In genomic region chr20:35463455-35464300, GRCh38 we compare ENCODE assay signal across 8 cellular contexts. TPM values are rescaled to one million over a fixed set of nuclear protein-coding genes. Genes with fewer than 3 reads are reported as not detected.
DNase-seq lines count a peak whose midpoint lies in the region; ATAC-seq and TF ChIP-seq lines count a peak whose summit lies in the region.

No MANE protein-coding gene starts in this region.

- no peak overlapping the region for H3K4me3 Mint-ChIP-seq in activated CD4-positive, alpha-beta T cell treated with anti-CD3 and anti-CD28 coated beads for 36 hours
- H3K4me3 Mint-ChIP-seq in stimulated activated memory B cell treated with anti-CD40 and anti-IgM and Interleukin-4, amounts not matched to agents 10 μg/mL and 1 μg/mL and 100 μg/mL, for 72 hours, result no peak overlapping the region

- CTCF ChIA-PET in HCT116 (lab: Charles Lee), result interaction anchor here (0.6 to 1.6 kb wide), 10 partner anchors 9 to 529 kb away, joined by 3 to 9 read pairs (median 3); partner anchors contain the start of gene CEP250
- CTCF ChIA-PET in activated CD4-positive, alpha-beta T cell treated with anti-CD3 and anti-CD28 coated beads for 36 hours (lab: Charles Lee), result interaction anchor here (0.6 to 4.6 kb wide), 22 partner anchors 10 to 808 kb away, joined by 3 to 37 read pairs (median 3); partner anchors contain the start of gene CEP250

- RAD21 ChIA-PET in HCT116 (lab: Charles Lee; ENCODE audit: low non-redundant PET in 1 of 2, low total read pairs in 2 of 2, uncharacterized antibody in 2 of 2, unreplicated experiment in 2 of 2), result no interaction called here

- POLR2A ChIA-PET in HCT116 (lab: Charles Lee), result no interaction called here
- POLR2A ChIA-PET in activated CD4-positive, alpha-beta T cell treated with anti-CD3 and anti-CD28 coated beads for 36 hours (lab: Charles Lee), result no interaction called here

- no peak overlapping the region for H2AFZ ChIP-seq in HCT116 (ENCODE audit: low read depth, low read length, poor library complexity, severe bottlenecking)

- peaks cover 21 to 22% of the 10 kb centered on the region in 2 experiments for H3K4me1 ChIP-seq in HCT116 (ENCODE audit: control insufficient read depth in 1 of 2, insufficient read depth in 2 of 2, low read length in 2 of 2)

- no peaks in the 10 kb centered on the region for H3K4me1 Mint-ChIP-seq in activated CD4-positive, alpha-beta T cell treated with anti-CD3 and anti-CD28 coated beads for 36 hours
- peaks cover 13% of the 10 kb centered on the region for H3K4me1 Mint-ChIP-seq in stimulated activated memory B cell treated with anti-CD40 and anti-IgM and Interleukin-4, amounts not matched to agents 10 μg/mL and 1 μg/mL and 100 μg/mL, for 72 hours

- H3K9me2 ChIP-seq in HCT116 (ENCODE audit: insufficient read depth), result no peaks in the 10 kb centered on the region

- no peak overlapping the region for H3K4me3 ChIP-seq in HCT116 (replicated peaks in 1 of 2; ENCODE audit: low read depth in 1 of 2, low read length in 2 of 2)

- no peaks in the 10 kb centered on the region for H3K9me3 ChIP-seq in HCT116 (ENCODE audit: control insufficient read depth in 1 of 2, insufficient read depth in 1 of 2, low read depth in 1 of 2, low read length in 2 of 2)

- no peak overlapping the region for H3K4me2 ChIP-seq in HCT116 (ENCODE audit: low read length)

- ATAC-seq in HCT116 (peak; percentile 87), HG03439 (IDR thresholded peaks at IDR 0.05; ENCODE audit: unreplicated experiment) (no peak)
- ATAC-seq in activated CD4-positive, alpha-beta T cell treated with anti-CD3 and anti-CD28 coated beads for 36 hours, result peak; percentile 90
- peak; percentile 77 for ATAC-seq in stimulated activated memory B cell treated with anti-CD40 and anti-IgM and Interleukin-4, amounts not matched to agents 10 μg/mL and 1 μg/mL and 100 μg/mL, for 72 hours

- no peaks in the 10 kb centered on the region for H4K20me1 ChIP-seq in HCT116 (ENCODE audit: insufficient read depth)

- TF ChIP-seq RAD21 in HCT116 (IDR thresholded peaks at IDR 0.05; ENCODE audit: low read depth), result peak; percentile 77

- no peak overlapping the region for H3K9ac ChIP-seq in HCT116 (ENCODE audit: low read length)

- no peaks in the 10 kb centered on the region for H3K9me3 Mint-ChIP-seq in activated CD4-positive, alpha-beta T cell treated with anti-CD3 and anti-CD28 coated beads for 36 hours (ENCODE audit: low read depth)
- H3K9me3 Mint-ChIP-seq in stimulated activated memory B cell treated with anti-CD40 and anti-IgM and Interleukin-4, amounts not matched to agents 10 μg/mL and 1 μg/mL and 100 μg/mL, for 72 hours, result no peaks in the 10 kb centered on the region

- H3K27me3 Mint-ChIP-seq in activated CD4-positive, alpha-beta T cell treated with anti-CD3 and anti-CD28 coated beads for 36 hours, result no peaks in the 10 kb centered on the region
- H3K27me3 Mint-ChIP-seq in stimulated activated memory B cell treated with anti-CD40 and anti-IgM and Interleukin-4, amounts not matched to agents 10 μg/mL and 1 μg/mL and 100 μg/mL, for 72 hours, result no peaks in the 10 kb centered on the region

- intact Hi-C loops in HCT116 (cut with micrococcal nuclease), result loop anchor here (1.0 to 5.0 kb wide), 2 partner anchors 60 to 419 kb away; no protein-coding TSS in a partner anchor
- intact Hi-C loops in activated CD4-positive, alpha-beta T cell treated with anti-CD3 and anti-CD28 coated beads for 36 hours (cut with DNase I, micrococcal nuclease), result loop anchor here (2.0 to 10.0 kb wide), 5 partner anchors 139 to 421 kb away; no protein-coding TSS in a partner anchor

- peaks cover 9% of the 10 kb centered on the region for H3K36me3 Mint-ChIP-seq in activated CD4-positive, alpha-beta T cell treated with anti-CD3 and anti-CD28 coated beads for 36 hours (ENCODE audit: low read depth)
- peaks cover 6% of the 10 kb centered on the region for H3K36me3 Mint-ChIP-seq in stimulated activated memory B cell treated with anti-CD40 and anti-IgM and Interleukin-4, amounts not matched to agents 10 μg/mL and 1 μg/mL and 100 μg/mL, for 72 hours

- peaks cover 14 to 54% of the 10 kb centered on the region in 2 experiments; a peak in 3 of 4 replicates for H3K36me3 ChIP-seq in HCT116 (ENCODE audit: control insufficient read depth in 1 of 2, insufficient read depth in 2 of 2, low read length in 2 of 2)

- no TSS peak for BruUV-seq in HCT116 (replicated peaks; lab: Mats Ljungman, UMichigan)

- H3K27ac Mint-ChIP-seq in activated CD4-positive, alpha-beta T cell treated with anti-CD3 and anti-CD28 coated beads for 36 hours, result no peak overlapping the region
- H3K27ac Mint-ChIP-seq in stimulated activated memory B cell treated with anti-CD40 and anti-IgM and Interleukin-4, amounts not matched to agents 10 μg/mL and 1 μg/mL and 100 μg/mL, for 72 hours, result no peak overlapping the region

- peaks cover 9% of the 10 kb centered on the region for H3K79me2 ChIP-seq in HCT116 (ENCODE audit: insufficient read depth, low read length)

- peak; percentile 52 to 88 (median 75); a peak in 5 of 6 replicates for TF ChIP-seq CTCF in HCT116 (IDR thresholded peaks at IDR 0.05 in 2 of 3, conservative IDR thresholded peaks at IDR 0.05 in 1 of 3; ENCODE audit: borderline replicate concordance in 1 of 3, insufficient read depth in 1 of 3, low read depth in 2 of 3, low read length in 2 of 3)

- DNase-seq in C1 segment of cervical spinal cord (lab: John Stamatoyannopoulos, UW) (peak in 11 of 14 donors; percentile 3 to 59 (median 17)), HCT116 (ENCODE audit: low read depth, low spot score) (peak; percentile 40), NCI-H460 (ENCODE audit: extremely low read depth, low read depth) (peak; percentile 60), medulla oblongata (ENCODE audit: extremely low spot score) (peak; percentile 88)
- peak; percentile 67 for DNase-seq in activated CD4-positive, alpha-beta T cell treated with anti-CD3 and anti-CD28 coated beads for 36 hours
- DNase-seq in effector CD4-positive, alpha-beta T cell, result peak; percentile 51

- no peaks in the 10 kb centered on the region for H3K27me3 ChIP-seq in HCT116 (ENCODE audit: insufficient read depth, low read length)

- no peak overlapping the region for H3K27ac ChIP-seq in HCT116 (ENCODE audit: low read depth, low read length)

- TF ChIP-seq POLR2A in HCT116 (IDR thresholded peaks at IDR 0.05; ENCODE audit: borderline replicate concordance, extremely low read depth, insufficient read depth, insufficient read length), result no peak

TF ChIP-seq in HCT116, 20 proteins besides CTCF, POLR2A, EP300 and RAD21:
- TF ChIP-seq ELF1 (IDR thresholded peaks at IDR 0.05; ENCODE audit: borderline replicate concordance, low read depth) (no peak), FOSL1 (IDR thresholded peaks at IDR 0.05; ENCODE audit: low read depth) (no peak), EZH2 (IDR thresholded peaks at IDR 0.05) (no peak), CBX3 (IDR thresholded peaks at IDR 0.05; ENCODE audit: low read depth) (no peak), SIN3A (IDR thresholded peaks at IDR 0.05; ENCODE audit: low read depth) (no peak), ZNF274 (IDR thresholded peaks at IDR 0.05; ENCODE audit: low read depth, low read length) (no peak)
- TF ChIP-seq, protein P1, sequence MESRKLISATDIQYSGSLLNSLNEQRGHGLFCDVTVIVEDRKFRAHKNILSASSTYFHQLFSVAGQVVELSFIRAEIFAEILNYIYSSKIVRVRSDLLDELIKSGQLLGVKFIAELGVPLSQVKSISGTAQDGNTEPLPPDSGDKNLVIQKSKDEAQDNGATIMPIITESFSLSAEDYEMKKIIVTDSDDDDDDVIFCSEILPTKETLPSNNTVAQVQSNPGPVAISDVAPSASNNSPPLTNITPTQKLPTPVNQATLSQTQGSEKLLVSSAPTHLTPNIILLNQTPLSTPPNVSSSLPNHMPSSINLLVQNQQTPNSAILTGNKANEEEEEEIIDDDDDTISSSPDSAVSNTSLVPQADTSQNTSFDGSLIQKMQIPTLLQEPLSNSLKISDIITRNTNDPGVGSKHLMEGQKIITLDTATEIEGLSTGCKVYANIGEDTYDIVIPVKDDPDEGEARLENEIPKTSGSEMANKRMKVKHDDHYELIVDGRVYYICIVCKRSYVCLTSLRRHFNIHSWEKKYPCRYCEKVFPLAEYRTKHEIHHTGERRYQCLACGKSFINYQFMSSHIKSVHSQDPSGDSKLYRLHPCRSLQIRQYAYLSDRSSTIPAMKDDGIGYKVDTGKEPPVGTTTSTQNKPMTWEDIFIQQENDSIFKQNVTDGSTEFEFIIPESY (IDR thresholded peaks at IDR 0.05; ENCODE audit: extremely low read depth, insufficient replicate concordance, low read length), result no peak
- TF ChIP-seq, protein P2, sequence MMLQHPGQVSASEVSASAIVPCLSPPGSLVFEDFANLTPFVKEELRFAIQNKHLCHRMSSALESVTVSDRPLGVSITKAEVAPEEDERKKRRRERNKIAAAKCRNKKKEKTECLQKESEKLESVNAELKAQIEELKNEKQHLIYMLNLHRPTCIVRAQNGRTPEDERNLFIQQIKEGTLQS (IDR thresholded peaks at IDR 0.05), result no peak
- TF ChIP-seq, protein P3, sequence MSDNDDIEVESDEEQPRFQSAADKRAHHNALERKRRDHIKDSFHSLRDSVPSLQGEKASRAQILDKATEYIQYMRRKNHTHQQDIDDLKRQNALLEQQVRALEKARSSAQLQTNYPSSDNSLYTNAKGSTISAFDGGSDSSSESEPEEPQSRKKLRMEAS (IDR thresholded peaks at IDR 0.05), result no peak

RNA-seq across cellular contexts. Expression of gene CEP250, which starts 8.3 kb away (rescaled TPM):
- total RNA-seq in HCT116 (2021; ENCODE audit: unreplicated experiment), result 42.3 TPM
- 25.9 and 32.2 TPM in 2 replicates for polyA plus RNA-seq in HCT116 (2012)
- 20.0 and 21.8 TPM in 2 replicates for total RNA-seq in NCI-H460 (2014; rRNA removed; shearing (Covaris generic))
- polyA plus RNA-seq in NCI-H460 (2014; cell fraction: nucleus; rRNA removed), result 19.7 and 22.2 TPM in 2 replicates
- total RNA-seq in activated CD4-positive, alpha-beta T cell treated with anti-CD3 and anti-CD28 coated beads for 36 hours, result 10 to 100 TPM; 50.4 to 60.2 TPM

RNA-seq across cellular contexts. Expression of gene GDF5, which starts 25.6 kb away (rescaled TPM):
- not detected for total RNA-seq in HCT116 (2021; ENCODE audit: unreplicated experiment)
- polyA plus RNA-seq in HCT116 (2012), result 0.12 and 0.16 TPM in 2 replicates
- total RNA-seq in NCI-H460 (2014; rRNA removed; shearing (Covaris generic)), result not detected in 2 replicates
- not detected in 2 replicates for polyA plus RNA-seq in NCI-H460 (2014; cell fraction: nucleus; rRNA removed)
- total RNA-seq in activated CD4-positive, alpha-beta T cell treated with anti-CD3 and anti-CD28 coated beads for 36 hours, result not detected

RNA-seq across cellular contexts. Expression of gene UQCC1, which starts 51.9 kb away (rescaled TPM):
- 51.7 TPM for total RNA-seq in HCT116 (2021; ENCODE audit: unreplicated experiment)
- polyA plus RNA-seq in HCT116 (2012), result 24.7 and 28.3 TPM in 2 replicates
- 30.7 and 35.8 TPM in 2 replicates for total RNA-seq in NCI-H460 (2014; rRNA removed; shearing (Covaris generic))
- polyA plus RNA-seq in NCI-H460 (2014; cell fraction: nucleus; rRNA removed), result 63.0 and 69.1 TPM in 2 replicates
- total RNA-seq in activated CD4-positive, alpha-beta T cell treated with anti-CD3 and anti-CD28 coated beads for 36 hours, result 10 to 100 TPM; 51.0 to 54.6 TPM

Comparison
In these comparisons a context has a peak if more than half of its experiments do, and no peak if none do; other contexts are left out.
1. DNase-seq: peak in every context shown above with its lines; median percentile 88 in medulla oblongata; 67 in activated CD4-positive, alpha-beta T cell treated with anti-CD3 and anti-CD28 coated beads for 36 hours; 60 in NCI-H460; 51 in effector CD4-positive, alpha-beta T cell; 40 in HCT116; 17 in C1 segment of cervical spinal cord.